1 cellular context compared by ENCODE assay signal in genomic region chr4:24105183-24106039, GRCh38.
TF ChIP-seq lines count a peak whose summit lies in the region.

No MANE protein-coding gene starts in this region.

TF ChIP-seq in A549, 52 proteins besides CTCF, POLR2A, EP300 and RAD21 (continued from another document):
- TF ChIP-seq ELK1 (IDR thresholded peaks at IDR 0.05; ENCODE audit: low read depth, low read length) (no peak), TFCP2L1 (CRISPR knock-in tag; IDR thresholded peaks at IDR 0.05) (no peak), SREBF2 (IDR thresholded peaks at IDR 0.05) (no peak), ZC3H11A (IDR thresholded peaks at IDR 0.05) (no peak), NFE2L2 (conservative IDR thresholded peaks at IDR 0.05; ENCODE audit: low read length) (no peak), NR3C1 (IDR thresholded peaks at IDR 0.05) (no peak), MYC (IDR thresholded peaks at IDR 0.05; ENCODE audit: borderline replicate concordance, low read length) (no peak), ATOH8 (CRISPR knock-in tag; IDR thresholded peaks at IDR 0.05; ENCODE audit: low read depth) (no peak), CBX8 (IDR thresholded peaks at IDR 0.05) (no peak), ESRRA (IDR thresholded peaks at IDR 0.05; ENCODE audit: borderline replicate concordance, low read length) (no peak), MAZ (IDR thresholded peaks at IDR 0.05; ENCODE audit: borderline replicate concordance, low read depth, low read length) (no peak), NPAS2 (CRISPR knock-in tag; IDR thresholded peaks at IDR 0.05; ENCODE audit: borderline replicate concordance) (no peak)
